In the genomic region with DNA sequence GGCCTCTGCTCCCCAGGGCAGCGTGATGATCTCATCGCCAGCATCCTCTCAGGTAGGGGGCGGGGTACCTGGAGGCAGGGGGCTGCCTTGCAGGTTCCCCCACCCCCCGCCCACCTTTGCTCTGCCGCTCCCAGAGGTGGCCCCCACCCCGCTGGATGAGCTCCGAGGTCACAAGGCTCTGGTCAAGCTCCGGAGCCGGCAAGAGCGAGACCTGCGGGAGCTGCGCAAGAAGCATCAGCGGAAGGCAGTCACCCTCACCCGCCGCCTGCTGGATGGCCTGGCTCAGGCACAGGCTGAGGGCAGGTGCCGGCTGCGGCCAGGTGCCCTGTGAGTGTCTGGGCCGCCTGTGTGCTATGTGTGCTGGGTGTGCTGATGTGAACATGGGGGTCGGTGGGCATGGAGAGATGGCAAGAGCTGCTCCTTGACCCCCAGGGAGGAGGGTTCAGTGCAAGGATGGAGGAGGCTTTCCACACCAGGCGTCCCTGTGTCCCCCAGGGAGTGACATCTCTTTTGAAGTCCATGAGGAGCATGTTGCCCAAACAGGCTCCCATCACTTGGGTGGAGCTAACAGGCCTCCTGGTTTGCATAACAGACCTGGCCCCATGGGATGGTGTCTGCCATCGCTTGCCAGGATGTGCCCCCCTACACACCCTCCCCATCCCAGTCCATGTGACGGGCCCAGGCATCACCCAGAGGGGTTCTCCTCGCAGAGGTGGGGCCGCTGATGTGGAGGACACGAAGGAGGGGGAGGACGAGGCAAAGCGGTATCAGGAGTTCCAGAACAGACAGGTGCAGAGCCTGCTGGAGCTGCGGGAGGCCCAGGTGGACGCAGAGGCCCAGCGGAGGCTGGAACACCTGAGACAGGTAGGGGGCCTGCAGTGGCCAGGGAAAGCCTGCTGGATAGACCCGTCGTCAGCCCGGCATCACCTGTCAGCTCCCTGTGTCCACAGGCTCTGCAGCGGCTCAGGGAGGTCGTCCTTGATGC, we compare ENCODE assay signal across 26 cellular contexts.
"Had no signal": no experiment of that assay in that cellular context is flagged by ENCODE, and none has a peak within 500 bp of the region (broad histone marks: within the 10 kb centered on the region; RNA-seq: fewer than 3 reads in every experiment).

No MANE protein-coding gene starts in this region.

- H3K27ac Mint-ChIP-seq: activated naive CD8-positive, alpha-beta T cell treated with anti-CD3 and anti-CD28 coated beads, Interleukin-2, amount 50 U/mL, for 24 hours; endodermal cell; mesothelial cell of epicardium; stimulated activated memory B cell treated with anti-CD40 and anti-IgM and Interleukin-4, amounts not matched to agents 10 μg/mL and 1 μg/mL and 100 μg/mL, for 72 hours had no signal

- H2AFZ ChIP-seq: parathyroid adenoma had no signal

- H3K9me3 ChIP-seq: body of pancreas, esophagus squamous epithelium, gastroesophageal sphincter, left ventricle myocardium inferior, right lobe of liver, stomach, suprapubic skin, tibial nerve had no signal

- H3K9me3 Mint-ChIP-seq: activated CD4-positive, alpha-beta T cell treated with anti-CD3 and anti-CD28 coated beads, Interleukin-2, amount 10 ng/mL, durations not matched to agents 7 days and 5 days; activated naive CD8-positive, alpha-beta T cell treated with anti-CD3 and anti-CD28 coated beads, Interleukin-2, amount 50 U/mL, for 24 hours; activated T-helper 2 cell treated with anti-CD3 and anti-CD28 coated beads, Interferon-gamma antibody, Interleukin-2, Interleukin-4, amounts not matched to agents 10 μg/mL and 5 μg/mL and 100 μg/mL, durations not matched to agents 14 hours and 24 hours and 36 hours; endodermal cell; mesothelial cell of epicardium; naive thymus-derived CD8-positive, alpha-beta T cell; stimulated activated memory B cell treated with anti-CD40 and anti-IgM and Interleukin-4, amounts not matched to agents 10 μg/mL and 1 μg/mL and 100 μg/mL, for 72 hours had no signal

- H3K36me3 Mint-ChIP-seq: naive thymus-derived CD8-positive, alpha-beta T cell had no signal

- H3K4me3 ChIP-seq: body of pancreas, cardiac muscle cell, esophagus squamous epithelium, gastroesophageal sphincter, left ventricle myocardium inferior, right lobe of liver, skin epidermis, stomach, suprapubic skin, tibial nerve had no signal

- ATAC-seq: activated naive CD8-positive, alpha-beta T cell treated with anti-CD3 and anti-CD28 coated beads, Interleukin-2, amount 50 U/mL, for 24 hours; body of pancreas; gastroesophageal sphincter; naive thymus-derived CD8-positive, alpha-beta T cell; right lobe of liver; stimulated activated memory B cell treated with anti-CD40 and anti-IgM and Interleukin-4, amounts not matched to agents 10 μg/mL and 1 μg/mL and 100 μg/mL, for 72 hours had no signal

- H3K4me3 Mint-ChIP-seq: activated CD4-positive, alpha-beta T cell treated with anti-CD3 and anti-CD28 coated beads, Interleukin-2, amount 10 ng/mL, durations not matched to agents 7 days and 5 days; activated naive CD8-positive, alpha-beta T cell treated with anti-CD3 and anti-CD28 coated beads, Interleukin-2, amount 50 U/mL, for 24 hours; endodermal cell; mesothelial cell of epicardium; stimulated activated memory B cell treated with anti-CD40 and anti-IgM and Interleukin-4, amounts not matched to agents 10 μg/mL and 1 μg/mL and 100 μg/mL, for 72 hours had no signal

- H3K27me3 ChIP-seq: body of pancreas, cardiac muscle cell, esophagus squamous epithelium, gastroesophageal sphincter, right lobe of liver, stomach, suprapubic skin, tibial nerve had no signal

- H3K36me3 ChIP-seq: cardiac muscle cell, right lobe of liver had no signal

- H3K27me3 Mint-ChIP-seq: activated CD4-positive, alpha-beta T cell treated with anti-CD3 and anti-CD28 coated beads, Interleukin-2, amount 10 ng/mL, durations not matched to agents 7 days and 5 days; activated naive CD8-positive, alpha-beta T cell treated with anti-CD3 and anti-CD28 coated beads, Interleukin-2, amount 50 U/mL, for 24 hours; naive thymus-derived CD8-positive, alpha-beta T cell; stimulated activated memory B cell treated with anti-CD40 and anti-IgM and Interleukin-4, amounts not matched to agents 10 μg/mL and 1 μg/mL and 100 μg/mL, for 72 hours had no signal

- H3K9ac ChIP-seq: parathyroid adenoma had no signal

- H3K27ac ChIP-seq: body of pancreas, cardiac muscle cell, parathyroid adenoma, right lobe of liver, suprapubic skin, tibial nerve, WERI-Rb-1 had no signal

- DNase-seq: activated CD4-positive, alpha-beta T cell treated with anti-CD3 and anti-CD28 coated beads, Interleukin-2, amount 10 ng/mL, durations not matched to agents 7 days and 5 days; activated CD4-positive, CD25-positive, alpha-beta regulatory T cell treated with anti-CD3 and anti-CD28 coated beads, Interleukin-2, amount 50 U/mL, for 72 hours; activated naive CD4-positive, alpha-beta T cell treated with Interleukin-2 at 50 U/mL for 16 hours; activated naive CD8-positive, alpha-beta T cell treated with anti-CD3 and anti-CD28 coated beads, Interleukin-2, amount 50 U/mL, for 24 hours; activated T-cell treated with anti-CD3 and anti-CD28 coated beads, Interleukin-2, amount 50 U/mL, for 1 hour; body of pancreas; cortex of kidney; endodermal cell; esophagus squamous epithelium; head of caudate nucleus; hypothalamus; left ventricle myocardium inferior; mammary epithelial cell; naive thymus-derived CD8-positive, alpha-beta T cell; right lobe of liver; stomach; WERI-Rb-1 had no signal
